ENCODE assay signal across 26 cellular contexts in genomic region chr19:38816131-38816750, GRCh38. TPM values are rescaled to one million over a fixed set of nuclear protein-coding genes. Genes with fewer than 3 reads are reported as not detected.
"Had no signal": no experiment of that assay in that cellular context is flagged by ENCODE, and none has a peak within 500 bp of the region (broad histone marks: within the 10 kb centered on the region; RNA-seq: fewer than 3 reads in every experiment).

No MANE protein-coding gene starts in this region.

- DNase-seq: activated B cell treated with CpG ODN at 0.5 μM for 24 hours; activated CD4-positive, alpha-beta memory T cell treated with anti-CD3 and anti-CD28 coated beads, Interleukin-2, amount 10 ng/mL, durations not matched to agents 7 days and 5 days; activated CD4-positive, alpha-beta T cell treated with anti-CD3 and anti-CD28 coated beads for 4 hours; activated effector memory CD4-positive, alpha-beta T cell treated with Interleukin-2 at 50 U/mL for 16 hours; activated naive CD4-positive, alpha-beta T cell treated with anti-CD3 and anti-CD28 coated beads, Interleukin-2, amount 50 U/mL, for 16 hours; activated T-cell treated with anti-CD3 and anti-CD28 coated beads, Interleukin-2, amount 50 U/mL, for 48 hours; head of caudate nucleus; left lung; nucleus accumbens; sigmoid colon; stimulated activated naive CD4-positive, alpha-beta T cell; T-helper 1 cell; T-helper 9 cell; tibial artery had no signal

- H3K4me3 ChIP-seq: ascending aorta, coronary artery, left lung, sigmoid colon, tibial artery, vagina had no signal

- H3K9me3 Mint-ChIP-seq: activated B cell treated with CpG ODN at 0.5 μM for 24 hours; activated CD4-positive, alpha-beta memory T cell treated with anti-CD3 and anti-CD28 coated beads, Interleukin-2, amount 10 ng/mL, durations not matched to agents 7 days and 5 days; central memory CD8-positive, alpha-beta T cell; mesothelial cell of epicardium; nephron had no signal

- H3K27ac ChIP-seq: ascending aorta, coronary artery, left lung, sigmoid colon, tibial artery, vagina had no signal

- H3K27me3 ChIP-seq: ascending aorta, left lung, sigmoid colon, tibial artery, vagina had no signal

- H3K9me3 ChIP-seq: ascending aorta, left lung, sigmoid colon, tibial artery, vagina had no signal

- H3K4me1 Mint-ChIP-seq: activated CD4-positive, alpha-beta memory T cell treated with anti-CD3 and anti-CD28 coated beads, Interleukin-2, amount 10 ng/mL, durations not matched to agents 7 days and 5 days; central memory CD8-positive, alpha-beta T cell had no signal

- H3K27me3 Mint-ChIP-seq: activated B cell treated with CpG ODN at 0.5 μM for 24 hours; activated CD4-positive, alpha-beta memory T cell treated with anti-CD3 and anti-CD28 coated beads, Interleukin-2, amount 10 ng/mL, durations not matched to agents 7 days and 5 days; central memory CD8-positive, alpha-beta T cell had no signal

- FAIRE-seq: endometrium, frontal cortex had no signal

- H3K4me1 ChIP-seq: ascending aorta, left lung, sigmoid colon, tibial artery, vagina had no signal

- H3K27ac Mint-ChIP-seq: activated B cell treated with CpG ODN at 0.5 μM for 24 hours; activated CD4-positive, alpha-beta memory T cell treated with anti-CD3 and anti-CD28 coated beads, Interleukin-2, amount 10 ng/mL, durations not matched to agents 7 days and 5 days; mesothelial cell of epicardium; nephron had no signal

- H3K4me3 Mint-ChIP-seq: activated B cell treated with CpG ODN at 0.5 μM for 24 hours; activated CD4-positive, alpha-beta memory T cell treated with anti-CD3 and anti-CD28 coated beads, Interleukin-2, amount 10 ng/mL, durations not matched to agents 7 days and 5 days; central memory CD8-positive, alpha-beta T cell; mesothelial cell of epicardium; nephron had no signal

RNA-seq across cellular contexts. Expression of gene LGALS4, which starts 3.5 kb away (rescaled TPM):
- total RNA-seq: ascending aorta, kidney epithelial cell, lung microvascular endothelial cell, renal cortical epithelial cell, vagina had no signal

RNA-seq across cellular contexts. Expression of gene LGALS7B, which starts 27.2 kb away (rescaled TPM):
- total RNA-seq: activated B cell treated with CpG ODN at 0.5 μM for 24 hours; activated CD4-positive, alpha-beta memory T cell treated with anti-CD3 and anti-CD28 coated beads, Interleukin-2, amount 10 ng/mL, durations not matched to agents 7 days and 5 days; ascending aorta; frontal cortex; kidney epithelial cell; left lung; lung microvascular endothelial cell; mesothelial cell of epicardium; renal cortical epithelial cell; subcutaneous adipose tissue had no signal

RNA-seq across cellular contexts. Expression of gene LGALS7, which starts 42.9 kb away (rescaled TPM):
- total RNA-seq: activated B cell treated with CpG ODN at 0.5 μM for 24 hours; activated CD4-positive, alpha-beta memory T cell treated with anti-CD3 and anti-CD28 coated beads, Interleukin-2, amount 10 ng/mL, durations not matched to agents 7 days and 5 days; ascending aorta; frontal cortex; kidney epithelial cell; lung microvascular endothelial cell; mesothelial cell of epicardium; renal cortical epithelial cell; sigmoid colon; subcutaneous adipose tissue had no signal
- polyA plus RNA-seq: sigmoid colon had no signal
